Comparison of ENCODE assay signal across 2 cellular contexts in the genomic region with DNA sequence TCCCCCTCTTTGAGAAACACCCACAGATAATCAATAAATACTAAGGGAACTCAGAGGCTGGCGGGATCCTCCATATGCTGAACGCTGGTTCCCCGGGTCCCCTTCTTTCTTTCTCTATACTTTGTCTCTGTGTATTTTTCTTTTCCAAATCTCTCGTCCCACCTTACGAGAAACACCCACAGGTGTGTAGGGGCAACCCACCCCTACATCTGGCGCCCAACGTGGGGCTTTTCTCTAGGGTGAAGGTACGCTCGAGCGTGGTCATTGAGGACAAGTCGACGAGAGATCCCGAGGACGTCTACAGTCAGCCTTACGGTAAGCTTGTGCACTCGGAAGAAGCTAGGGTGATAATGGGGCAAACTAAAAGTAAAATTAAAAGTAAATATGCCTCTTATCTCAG.
TF ChIP-seq lines count a peak whose summit lies in the region.

No MANE protein-coding gene starts in this region.

TF ChIP-seq in HEK293, 187 proteins besides CTCF, POLR2A, EP300 and RAD21:
- TF ChIP-seq SCRT2 (tag by site-specific recombination; IDR thresholded peaks at IDR 0.05): 0 out of 2 replicates have a peak, but pooled peaks have one; percentile 27
TF ChIP-seq in HEK293: peak in this region for 1; not testable (repeated sequence) for 186.

TF ChIP-seq in K562, 482 proteins besides CTCF, POLR2A, EP300 and RAD21:
- TF ChIP-seq, protein P1, sequence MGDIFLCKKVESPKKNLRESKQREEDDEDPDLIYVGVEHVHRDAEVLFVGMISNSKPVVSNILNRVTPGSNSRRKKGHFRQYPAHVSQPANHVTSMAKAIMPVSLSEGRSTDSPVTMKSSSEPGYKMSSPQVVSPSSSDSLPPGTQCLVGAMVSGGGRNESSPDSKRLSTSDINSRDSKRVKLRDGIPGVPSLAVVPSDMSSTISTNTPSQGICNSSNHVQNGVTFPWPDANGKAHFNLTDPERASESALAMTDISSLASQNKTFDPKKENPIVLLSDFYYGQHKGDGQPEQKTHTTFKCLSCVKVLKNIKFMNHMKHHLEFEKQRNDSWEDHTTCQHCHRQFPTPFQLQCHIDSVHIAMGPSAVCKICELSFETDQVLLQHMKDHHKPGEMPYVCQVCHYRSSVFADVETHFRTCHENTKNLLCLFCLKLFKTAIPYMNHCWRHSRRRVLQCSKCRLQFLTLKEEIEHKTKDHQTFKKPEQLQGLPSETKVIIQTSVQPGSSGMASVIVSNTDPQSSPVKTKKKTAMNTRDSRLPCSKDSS (IDR thresholded peaks at IDR 0.05; ENCODE audit: low read depth, partially characterized antibody): peak; percentile 30
- peak; percentile 84; the same call in 1 of the 2 replicates for TF ChIP-seq TRIM28 (IDR thresholded peaks at IDR 0.05)
- TF ChIP-seq, protein P2, sequence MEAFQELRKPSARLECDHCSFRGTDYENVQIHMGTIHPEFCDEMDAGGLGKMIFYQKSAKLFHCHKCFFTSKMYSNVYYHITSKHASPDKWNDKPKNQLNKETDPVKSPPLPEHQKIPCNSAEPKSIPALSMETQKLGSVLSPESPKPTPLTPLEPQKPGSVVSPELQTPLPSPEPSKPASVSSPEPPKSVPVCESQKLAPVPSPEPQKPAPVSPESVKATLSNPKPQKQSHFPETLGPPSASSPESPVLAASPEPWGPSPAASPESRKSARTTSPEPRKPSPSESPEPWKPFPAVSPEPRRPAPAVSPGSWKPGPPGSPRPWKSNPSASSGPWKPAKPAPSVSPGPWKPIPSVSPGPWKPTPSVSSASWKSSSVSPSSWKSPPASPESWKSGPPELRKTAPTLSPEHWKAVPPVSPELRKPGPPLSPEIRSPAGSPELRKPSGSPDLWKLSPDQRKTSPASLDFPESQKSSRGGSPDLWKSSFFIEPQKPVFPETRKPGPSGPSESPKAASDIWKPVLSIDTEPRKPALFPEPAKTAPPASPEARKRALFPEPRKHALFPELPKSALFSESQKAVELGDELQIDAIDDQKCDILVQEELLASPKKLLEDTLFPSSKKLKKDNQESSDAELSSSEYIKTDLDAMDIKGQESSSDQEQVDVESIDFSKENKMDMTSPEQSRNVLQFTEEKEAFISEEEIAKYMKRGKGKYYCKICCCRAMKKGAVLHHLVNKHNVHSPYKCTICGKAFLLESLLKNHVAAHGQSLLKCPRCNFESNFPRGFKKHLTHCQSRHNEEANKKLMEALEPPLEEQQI (IDR thresholded peaks at IDR 0.05): 0 out of 2 replicates have a peak, but pooled peaks have one; percentile 58
TF ChIP-seq in K562: peak in this region for 3; not testable (repeated sequence) for 479.
